25 cellular contexts compared by ENCODE assay signal in genomic region chr1:11997081-11997851, GRCh38. TPM values are rescaled to one million over a fixed set of nuclear protein-coding genes. Genes with fewer than 3 reads are reported as not detected.
DNase-seq lines count a peak whose midpoint lies in the region; ATAC-seq and TF ChIP-seq lines count a peak whose summit lies in the region.
"Had no signal": no experiment of that assay in that cellular context is flagged by ENCODE, and none has a peak within 500 bp of the region (broad histone marks: within the 10 kb centered on the region; RNA-seq: fewer than 3 reads in every experiment).

No MANE protein-coding gene starts in this region.

- H3K4me3 ChIP-seq in neutrophil (ENCODE audit: low read depth in 1 of 2, low read length in 1 of 2) = no peak overlapping the region
- H3K4me3 ChIP-seq: GM23338, MG63, Peyer's patch had no signal

- no peaks in the 10 kb centered on the region for H3K4me1 ChIP-seq in neutrophil (ENCODE audit: control insufficient read depth in 1 of 2, insufficient read depth in 1 of 2, low read depth in 1 of 2, low read length in 1 of 2)
- H3K4me1 ChIP-seq: Peyer's patch had no signal

- TF ChIP-seq CTCF in neutrophil (IDR thresholded peaks at IDR 0.05) = no peak

- no peaks in the 10 kb centered on the region for H3K27me3 ChIP-seq in neutrophil
- H3K27me3 ChIP-seq: MG63, Peyer's patch had no signal

- peaks cover 98% of the 10 kb centered on the region for H3K36me3 ChIP-seq in neutrophil

- intact Hi-C loops in left ventricle myocardium superior (cut with micrococcal nuclease) (no loop called here), Right ventricle myocardium inferior (cut with DNase I) (no loop called here)

- no peak for ATAC-seq in left ventricle myocardium superior
- ATAC-seq in Right ventricle myocardium inferior = no peak
- ATAC-seq: GM23338 had no signal

- H3K9me3 ChIP-seq in neutrophil = no peaks in the 10 kb centered on the region
- H3K9me3 ChIP-seq: MG63, Peyer's patch, SK-N-SH had no signal

- DNase-seq in left ventricle myocardium superior (peak; percentile 21), Right ventricle myocardium inferior (ENCODE audit: missing footprints) (no peak), dermis blood vessel endothelial cell (peak; percentile 59), NCI-H1092 treated with DMSO at 0.1 percent for 48 hours (lab: John Stamatoyannopoulos, UW) (no peak), COLO668 (lab: John Stamatoyannopoulos, UW; ENCODE audit: unreplicated experiment) (no peak)
- DNase-seq in stimulated activated CD4-positive, alpha-beta T cell treated with anti-CD3 and anti-CD28 coated beads, Interleukin-12 subunit alpha, Interleukin-12 subunit beta, amount 100 ng/mL, for 4 hours = no peak
- DNase-seq: Calu3; CD8-positive, alpha-beta memory T cell; DMS79 treated with DMSO at 0.1 percent for 48 hours; GF-D8; H9; KG1; MG63; NCI-H1048; NCI-H1417 treated with DMSO at 0.1 percent for 48 hours; NCI-H1694 treated with DMSO at 0.1 percent for 48 hours; NCI-H2081 treated with DMSO at 0.1 percent for 48 hours; NCI-H2171; NCI-H226; NCI-H510A; NCI-H69; Peyer's patch; SK-N-SH had no signal

- peak overlapping the region; percentile 38 for H3K27ac ChIP-seq in neutrophil
- H3K27ac ChIP-seq: Peyer's patch had no signal

RNA-seq across cellular contexts. Expression of gene MFN2, which starts 17.0 kb away (rescaled TPM):
- total RNA-seq in left ventricle myocardium superior (688 TPM), Right ventricle myocardium inferior (697 TPM), dermis blood vessel endothelial cell (61.1 and 95.3 TPM in 2 replicates)

RNA-seq across cellular contexts. Expression of gene MIIP, which starts 22.0 kb away (rescaled TPM):
- total RNA-seq in left ventricle myocardium superior = 11.5 TPM
- 12.3 TPM for total RNA-seq in Right ventricle myocardium inferior
- total RNA-seq in dermis blood vessel endothelial cell = 39.2 and 45.4 TPM in 2 replicates

Comparison
In these comparisons a context has a peak if more than half of its experiments do, and no peak if none do; other contexts are left out.
1. DNase-seq: peak in left ventricle myocardium superior (single experiment) and dermis blood vessel endothelial cell (single experiment); none in Right ventricle myocardium inferior (single experiment), stimulated activated CD4-positive, alpha-beta T cell treated with anti-CD3 and anti-CD28 coated beads, Interleukin-12 subunit alpha, Interleukin-12 subunit beta, amount 100 ng/mL, for 4 hours (single experiment), NCI-H1092 treated with DMSO at 0.1 percent for 48 hours (single experiment) and COLO668 (single experiment).